In genomic region chr7:148882192-148882591, GRCh38 we compare ENCODE assay signal across 9 cellular contexts. TPM values are rescaled to one million over a fixed set of nuclear protein-coding genes. Genes with fewer than 3 reads are reported as not detected.
DNase-seq lines count a peak whose midpoint lies in the region; ATAC-seq, FAIRE-seq and TF ChIP-seq lines count a peak whose summit lies in the region.
"Had no signal": no experiment of that assay in that cellular context is flagged by ENCODE, and none has a peak within 500 bp of the region (broad histone marks: within the 10 kb centered on the region; RNA-seq: fewer than 3 reads in every experiment).

No MANE protein-coding gene starts in this region.

- no peak for ATAC-seq in HG03342 (IDR thresholded peaks at IDR 0.05; ENCODE audit: unreplicated experiment)

- peaks cover 49% of the 10 kb centered on the region for H3K4me1 Mint-ChIP-seq in activated naive CD4-positive, alpha-beta T cell treated with anti-CD3 and anti-CD28 coated beads for 36 hours (ENCODE audit: low read depth)

- H3K9me1 ChIP-seq in endothelial cell of umbilical vein (replicated peaks; ENCODE audit: control insufficient read depth, extremely low read depth, insufficient read depth, low read length) = peaks cover 1% of the 10 kb centered on the region

- H3K4me3 Mint-ChIP-seq in activated naive CD4-positive, alpha-beta T cell treated with anti-CD3 and anti-CD28 coated beads for 36 hours = peak overlapping the region; percentile 81

- TF ChIP-seq CTCF in PC-9 (conservative IDR thresholded peaks at IDR 0.05) (no peak), endothelial cell of umbilical vein (IDR thresholded peaks at IDR 0.05; ENCODE audit: extremely low read depth in 1 of 2, insufficient read depth in 1 of 2, low read depth in 1 of 2, low read length in 2 of 2) (no peak), smooth muscle cell (IDR thresholded peaks at IDR 0.05; ENCODE audit: borderline replicate concordance, insufficient read depth, poor library complexity, severe bottlenecking) (no peak)

- peaks cover 14% of the 10 kb centered on the region for H3K4me1 ChIP-seq in PC-9 (replicated peaks; ENCODE audit: insufficient read depth)
- peaks cover 9% of the 10 kb centered on the region for H3K4me1 ChIP-seq in endothelial cell of umbilical vein (ENCODE audit: control insufficient read depth, extremely low read depth, insufficient read depth, low read length)
- peaks cover 9% of the 10 kb centered on the region for H3K4me1 ChIP-seq in smooth muscle cell (ENCODE audit: low read depth)

- intact Hi-C loops in activated naive CD4-positive, alpha-beta T cell treated with anti-CD3 and anti-CD28 coated beads for 36 hours (cut with micrococcal nuclease) = loop anchor here (2.0 kb wide), 1 partner anchor 17 kb away; no protein-coding TSS in a partner anchor
- intact Hi-C loops in PC-9 (cut with micrococcal nuclease; ENCODE audit: unreplicated experiment) (loop anchor here (2.0 to 5.0 kb wide), 2 partner anchors 81 to 105 kb away; no protein-coding TSS in a partner anchor), endothelial cell of umbilical vein (cut with micrococcal nuclease) (loop anchor here (2.0 to 10.0 kb wide), 2 partner anchors 61 to 307 kb away; no protein-coding TSS in a partner anchor)

- FAIRE-seq in endothelial cell of umbilical vein (lab: Jason Lieb, UNC) = no peak

- H3K27me3 Mint-ChIP-seq in activated naive CD4-positive, alpha-beta T cell treated with anti-CD3 and anti-CD28 coated beads for 36 hours (ENCODE audit: low read depth) = no peaks in the 10 kb centered on the region

- WGBS in smooth muscle cell (ENCODE audit: low lambda C conversion rate) = 86% methylated on average over 5 of the region's 5 CpGs

- dilution Hi-C loops in endothelial cell of umbilical vein (cut with MboI; ENCODE audit: extremely low pct_ligation_motif_present, low sequenced_read_pairs) = no loop called here

- no peak overlapping the region for H2AFZ ChIP-seq in PC-9
- no peak overlapping the region for H2AFZ ChIP-seq in endothelial cell of umbilical vein (ENCODE audit: low read depth, low read length)
- H2AFZ ChIP-seq in smooth muscle cell (ENCODE audit: low read depth) = no peak overlapping the region

- peak overlapping the region; percentile 93 for H3K27ac Mint-ChIP-seq in activated naive CD4-positive, alpha-beta T cell treated with anti-CD3 and anti-CD28 coated beads for 36 hours

- no peak for TF ChIP-seq POLR2A in endothelial cell of umbilical vein (IDR thresholded peaks at IDR 0.05; ENCODE audit: low read depth, low read length)

- H3K79me2 ChIP-seq in PC-9 (ENCODE audit: low read depth) = peaks cover 66% of the 10 kb centered on the region
- H3K79me2 ChIP-seq in endothelial cell of umbilical vein (ENCODE audit: control insufficient read depth, insufficient read depth, low read length) = peaks cover 67% of the 10 kb centered on the region
- H3K79me2 ChIP-seq in smooth muscle cell (ENCODE audit: low read depth) = peaks cover 65% of the 10 kb centered on the region

- no TSS peak for BruUV-seq in PC-9 (replicated peaks; lab: Mats Ljungman, UMichigan)
- BruUV-seq in endothelial cell of umbilical vein (replicated peaks; lab: Mats Ljungman, UMichigan) = no TSS peak

- peak overlapping the region; percentile 92 for H3K9ac ChIP-seq in endothelial cell of umbilical vein (replicated peaks; ENCODE audit: extremely low read depth, insufficient read depth, low read length)
- H3K9ac ChIP-seq in smooth muscle cell (ENCODE audit: low read depth) = no peak overlapping the region

- H3K9me2 ChIP-seq in PC-9 (ENCODE audit: insufficient read depth) = no peaks in the 10 kb centered on the region

- no peaks in the 10 kb centered on the region for H3K9me3 ChIP-seq in PC-9 (ENCODE audit: insufficient read depth, low read depth)
- no peaks in the 10 kb centered on the region for H3K9me3 ChIP-seq in endothelial cell of umbilical vein (replicated peaks; ENCODE audit: control insufficient read depth, insufficient read depth, low read length)
- no peaks in the 10 kb centered on the region for H3K9me3 ChIP-seq in smooth muscle cell (replicated peaks; ENCODE audit: low read depth)

- in situ Hi-C loops in ACHN (cut with HindIII; ENCODE audit: low pct_ligation_motif_present, low pct_unique_long_range_greater_than_20kb, low sequenced_read_pairs) = no loop called here

- H3K9me3 Mint-ChIP-seq in activated naive CD4-positive, alpha-beta T cell treated with anti-CD3 and anti-CD28 coated beads for 36 hours = no peaks in the 10 kb centered on the region

- H3K4me2 ChIP-seq in PC-9 (peak overlapping the region; percentile 74), endothelial cell of umbilical vein (ENCODE audit: insufficient read depth, low read length) (peak overlapping the region; percentile 99), smooth muscle cell (peak overlapping the region; percentile 96)

- H3K27me3 ChIP-seq in PC-9 (ENCODE audit: insufficient read depth, low read depth) (no peaks in the 10 kb centered on the region), endothelial cell of umbilical vein (ENCODE audit: control insufficient read depth in 2 of 2, insufficient read depth in 2 of 2, low read length in 2 of 2) (no peaks in the 10 kb centered on the region), smooth muscle cell (ENCODE audit: low read depth) (no peaks in the 10 kb centered on the region)

- H3K36me3 ChIP-seq in PC-9 (ENCODE audit: low read depth) = no peaks in the 10 kb centered on the region
- no peaks in the 10 kb centered on the region for H3K36me3 ChIP-seq in endothelial cell of umbilical vein (ENCODE audit: control insufficient read depth in 2 of 2, extremely low read depth in 1 of 2, insufficient read depth in 2 of 2, low read length in 2 of 2)
- H3K36me3 ChIP-seq in smooth muscle cell (ENCODE audit: low read depth) = no peaks in the 10 kb centered on the region

- H3K36me3 Mint-ChIP-seq in activated naive CD4-positive, alpha-beta T cell treated with anti-CD3 and anti-CD28 coated beads for 36 hours (ENCODE audit: low read depth) = peaks cover 37% of the 10 kb centered on the region

- POLR2A ChIA-PET in PC-9 (lab: Charles Lee; ENCODE audit: unreplicated experiment) (no interaction called here), endothelial cell of umbilical vein (lab: Charles Lee) (no interaction called here)

- DNase-seq in activated naive CD4-positive, alpha-beta T cell treated with anti-CD3 and anti-CD28 coated beads for 36 hours = no peak
- no peak for DNase-seq in activated naive CD4-positive, alpha-beta T cell (lab: John Stamatoyannopoulos, UW)
- no peak for DNase-seq in PC-9
- DNase-seq in endothelial cell of umbilical vein (ENCODE audit: low read depth, low spot score) = no peak
- no peak for DNase-seq in smooth muscle cell (lab: John Stamatoyannopoulos, UW; ENCODE audit: unreplicated experiment)
- DNase-seq in NCI-H1694 (lab: John Stamatoyannopoulos, UW) = no peak
- DNase-seq in ACHN = no peak
- DNase-seq: stimulated activated CD4-positive, alpha-beta T cell treated with anti-CD3 and anti-CD28 coated beads, Interleukin-4, amount 100 ng/mL, for 1 hour had no signal

- H4K20me1 ChIP-seq in PC-9 (ENCODE audit: insufficient read depth) (0 out of 2 replicates have a peak, but pooled peaks cover 5% of the 10 kb centered on the region), endothelial cell of umbilical vein (replicated peaks; ENCODE audit: control insufficient read depth, extremely low read depth, insufficient read depth, low read length) (peaks cover 6% of the 10 kb centered on the region), smooth muscle cell (ENCODE audit: low read depth) (peaks cover 47% of the 10 kb centered on the region)

- CTCF ChIA-PET in activated naive CD4-positive, alpha-beta T cell treated with anti-CD3 and anti-CD28 coated beads for 36 hours (lab: Charles Lee) = interaction anchor here (1.0 to 2.0 kb wide), 3 partner anchors 59 to 65 kb away, joined by 3 to 16 read pairs (median 4); no protein-coding TSS in a partner anchor
- CTCF ChIA-PET in PC-9 (lab: Charles Lee) (no interaction called here), endothelial cell of umbilical vein (lab: Charles Lee) (interaction anchor here (1.1 to 1.5 kb wide), 5 partner anchors 9 to 59 kb away, joined by 3 to 11 read pairs (median 4); no protein-coding TSS in a partner anchor)

- peaks cover 6% of the 10 kb centered on the region; the same call in 1 of the 2 replicates for H3F3A ChIP-seq in PC-9 (ENCODE audit: insufficient read depth, low read depth)
- no peaks in the 10 kb centered on the region for H3F3A ChIP-seq in smooth muscle cell (ENCODE audit: low read depth)

- H3K27ac ChIP-seq in PC-9 (no peak overlapping the region; the same call in 1 of the 2 replicates), endothelial cell of umbilical vein (ENCODE audit: insufficient read depth, low read depth, low read length) (no peak overlapping the region), smooth muscle cell (ENCODE audit: low read depth) (no peak overlapping the region)

- H3K4me3 ChIP-seq in PC-9 (peak overlapping the region; percentile 88; the same call in 1 of the 2 replicates), endothelial cell of umbilical vein (replicated peaks in 1 of 3; ENCODE audit: insufficient read depth in 1 of 3, low read depth in 1 of 3, low read length in 3 of 3) (peak overlapping the region in 1 of 3 experiments; percentile 97), smooth muscle cell (peak overlapping the region; percentile 98)

TF ChIP-seq in endothelial cell of umbilical vein, 7 proteins besides CTCF, POLR2A, EP300 and RAD21 (continues in another document):
- TF ChIP-seq MAX (IDR thresholded peaks at IDR 0.05; ENCODE audit: insufficient read depth, insufficient read length) (no peak), FOS (IDR thresholded peaks at IDR 0.05; ENCODE audit: borderline replicate concordance, insufficient read depth, low read length) (no peak), GATA2 (IDR thresholded peaks at IDR 0.05; ENCODE audit: insufficient read depth, insufficient read length, low read depth, low read length) (no peak), MYC (IDR thresholded peaks at IDR 0.05; ENCODE audit: low read depth, low read length) (no peak), POLR2AphosphoS5 (IDR thresholded peaks at IDR 0.05; ENCODE audit: insufficient read depth, low read depth, low read length) (no peak)

RNA-seq across cellular contexts. Expression of gene EZH2, which starts 1.9 kb away (rescaled TPM):
- 100 to 1,000 TPM; 132 to 133 TPM for total RNA-seq in activated naive CD4-positive, alpha-beta T cell treated with anti-CD3 and anti-CD28 coated beads for 36 hours
- total RNA-seq in PC-9 (2021) = 32.6 and 48.6 TPM in 2 replicates
- 29.5 and 33.4 TPM in 2 replicates for total RNA-seq in endothelial cell of umbilical vein
- polyA plus RNA-seq in endothelial cell of umbilical vein = 15.2 and 16.9 TPM in 2 replicates
- 23.1 and 23.9 TPM in 2 replicates for polyA plus RNA-seq in endothelial cell of umbilical vein (2011; cell fraction: cytosol; rRNA removed)
- polyA plus RNA-seq in endothelial cell of umbilical vein (2011; cell fraction: nucleus; rRNA removed) = 105 and 150 TPM in 2 replicates
- 12.6 and 23.5 TPM in 2 replicates for polyA plus RNA-seq in endothelial cell of umbilical vein (2012)
- polyA minus RNA-seq in endothelial cell of umbilical vein = 21.5 and 22.3 TPM in 2 replicates
- polyA minus RNA-seq in endothelial cell of umbilical vein (2011; cell fraction: cytosol; rRNA and poly(A)+ RNA removed) = 26.5 TPM
- polyA minus RNA-seq in endothelial cell of umbilical vein (2011; cell fraction: nucleus; rRNA and poly(A)+ RNA removed) = 27.1 and 39.0 TPM in 2 replicates
- total RNA-seq in smooth muscle cell = 20.5 and 22.9 TPM in 2 replicates
- polyA plus RNA-seq in smooth muscle cell = 11.5 and 12.0 TPM in 2 replicates
